ENCODE assay signal across 9 cellular contexts in the genomic region with DNA sequence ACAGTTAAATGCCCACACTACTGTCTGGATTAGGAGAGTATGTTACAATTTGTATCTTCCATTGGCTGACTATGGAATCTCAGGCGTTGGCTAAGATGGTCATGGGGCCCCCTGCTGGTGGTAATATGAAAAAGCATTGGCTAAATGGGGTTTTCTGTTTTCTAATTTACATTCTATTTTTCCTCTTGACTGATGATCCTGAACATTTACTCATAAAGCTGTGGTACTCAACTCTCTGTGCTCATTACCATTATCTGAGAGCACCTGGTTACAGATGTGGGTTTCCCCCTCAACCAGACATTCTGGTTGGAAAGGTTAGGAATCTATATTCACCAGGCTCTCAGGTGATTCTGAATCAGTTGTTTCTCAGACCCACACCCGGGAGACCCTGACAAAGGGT.
A peak's percentile ranks its signal among the peaks of the same experiment; 100 is the strongest.
DNase-seq lines count a peak whose midpoint lies in the region; ATAC-seq and TF ChIP-seq lines count a peak whose summit lies in the region.
"Had no signal": no experiment of that assay in that cellular context is flagged by ENCODE, and none has a peak within 500 bp of the region (broad histone marks: within the 10 kb centered on the region; RNA-seq: fewer than 3 reads in every experiment).

No MANE protein-coding gene starts in this region.

- CTCF ChIA-PET in activated CD8-positive, alpha-beta T cell treated with anti-CD3 and anti-CD28 coated beads, Interleukin-2, amount 10 ng/mL, durations not matched to agents 7 days and 5 days (lab: Charles Lee): interaction anchor here (0.7 to 2.0 kb wide), 3 partner anchors 11 to 203 kb away, joined by 3 to 7 read pairs (median 3); no protein-coding TSS in a partner anchor

- DNase-seq in stimulated activated CD4-positive, alpha-beta T cell treated with anti-CD3 and anti-CD28 coated beads, Interleukin-15, amount 100 ng/mL, for 24 hours: peak; percentile 39
- DNase-seq in stimulated activated CD4-positive, alpha-beta T cell treated with anti-CD3 and anti-CD28 coated beads, Interleukin-12 subunit alpha, Interleukin-12 subunit beta, amount 100 ng/mL, for 4 hours: no peak
- DNase-seq in M059J (ENCODE audit: low read depth) (peak; percentile 12), iris pigment epithelial cell (ENCODE audit: low read depth) (peak; percentile 22), vagina (ENCODE audit: extremely low spot score in 2 of 2) (no peak), omental fat pad (ENCODE audit: low spot score) (no peak)
- peak; percentile 31 for DNase-seq in activated CD8-positive, alpha-beta T cell treated with anti-CD3 and anti-CD28 coated beads, Interleukin-2, amount 10 ng/mL, durations not matched to agents 7 days and 5 days

- no peak for ATAC-seq in activated CD8-positive, alpha-beta T cell treated with anti-CD3 and anti-CD28 coated beads, Interleukin-2, amount 10 ng/mL, durations not matched to agents 7 days and 5 days
- ATAC-seq in omental fat pad (ENCODE audit: low FRiP score) (no peak), GM21390 (IDR thresholded peaks at IDR 0.05; ENCODE audit: unreplicated experiment) (no peak)

- TF ChIP-seq CTCF in vagina (IDR thresholded peaks at IDR 0.05) (peak; percentile 37 to 58 (median 38)), omental fat pad (IDR thresholded peaks at IDR 0.05) (peak in 1 of 3 donors; percentile 28)

- no peak overlapping the region for H3K27ac Mint-ChIP-seq in activated CD8-positive, alpha-beta T cell treated with anti-CD3 and anti-CD28 coated beads, Interleukin-2, amount 10 ng/mL, durations not matched to agents 7 days and 5 days
- H3K27ac Mint-ChIP-seq: dendritic cell treated with granulocyte-macrophage colony-stimulating factor and Interleukin-4, amounts not matched to agents 40 ng/mL and 50 ng/mL, for 4 days had no signal

- intact Hi-C loops in vagina (cut with DNase I): no loop called here

- no peak for TF ChIP-seq POLR2A in vagina (IDR thresholded peaks at IDR 0.05)

- no peak overlapping the region for H3K4me3 Mint-ChIP-seq in activated CD8-positive, alpha-beta T cell treated with anti-CD3 and anti-CD28 coated beads, Interleukin-2, amount 10 ng/mL, durations not matched to agents 7 days and 5 days
- H3K4me3 Mint-ChIP-seq: dendritic cell treated with granulocyte-macrophage colony-stimulating factor and Interleukin-4, amounts not matched to agents 40 ng/mL and 50 ng/mL, for 4 days had no signal

- no peaks in the 10 kb centered on the region for H3K9me3 Mint-ChIP-seq in activated CD8-positive, alpha-beta T cell treated with anti-CD3 and anti-CD28 coated beads, Interleukin-2, amount 10 ng/mL, durations not matched to agents 7 days and 5 days (ENCODE audit: insufficient read depth)
- H3K9me3 Mint-ChIP-seq: dendritic cell treated with granulocyte-macrophage colony-stimulating factor and Interleukin-4, amounts not matched to agents 40 ng/mL and 50 ng/mL, for 4 days had no signal

- H3K36me3 ChIP-seq in vagina: no peaks in the 10 kb centered on the region

- H3K36me3 Mint-ChIP-seq in activated CD8-positive, alpha-beta T cell treated with anti-CD3 and anti-CD28 coated beads, Interleukin-2, amount 10 ng/mL, durations not matched to agents 7 days and 5 days (ENCODE audit: low read depth): no peaks in the 10 kb centered on the region

- no peaks in the 10 kb centered on the region for H3K4me1 Mint-ChIP-seq in activated CD8-positive, alpha-beta T cell treated with anti-CD3 and anti-CD28 coated beads, Interleukin-2, amount 10 ng/mL, durations not matched to agents 7 days and 5 days (ENCODE audit: low read depth)

- H3K27me3 Mint-ChIP-seq in activated CD8-positive, alpha-beta T cell treated with anti-CD3 and anti-CD28 coated beads, Interleukin-2, amount 10 ng/mL, durations not matched to agents 7 days and 5 days (ENCODE audit: low read depth): no peaks in the 10 kb centered on the region

- H3K27me3 ChIP-seq in vagina: no peaks in the 10 kb centered on the region

- no peaks in the 10 kb centered on the region for H3K4me1 ChIP-seq in vagina

- POLR2A ChIA-PET in activated CD8-positive, alpha-beta T cell treated with anti-CD3 and anti-CD28 coated beads, Interleukin-2, amount 10 ng/mL, durations not matched to agents 7 days and 5 days (lab: Charles Lee): no interaction called here

- no peaks in the 10 kb centered on the region for H3K9me3 ChIP-seq in vagina

- no peak overlapping the region for H3K27ac ChIP-seq in vagina

- H3K4me3 ChIP-seq in vagina: no peak overlapping the region

Comparison
In these comparisons a context has a peak if more than half of its experiments do, and no peak if none do; other contexts are left out.
1. DNase-seq: peak in stimulated activated CD4-positive, alpha-beta T cell treated with anti-CD3 and anti-CD28 coated beads, Interleukin-15, amount 100 ng/mL, for 24 hours (single experiment), M059J (single experiment), activated CD8-positive, alpha-beta T cell treated with anti-CD3 and anti-CD28 coated beads, Interleukin-2, amount 10 ng/mL, durations not matched to agents 7 days and 5 days (single experiment) and iris pigment epithelial cell (single experiment); none in stimulated activated CD4-positive, alpha-beta T cell treated with anti-CD3 and anti-CD28 coated beads, Interleukin-12 subunit alpha, Interleukin-12 subunit beta, amount 100 ng/mL, for 4 hours (single experiment), vagina (0 of 2) and omental fat pad (single experiment).